ENCODE assay signal across 2 cellular contexts in genomic region chr7:129448608-129449007, GRCh38. TPM values are rescaled to one million over a fixed set of nuclear protein-coding genes. Genes with fewer than 3 reads are reported as not detected.
"Had no signal": no experiment of that assay in that cellular context is flagged by ENCODE, and none has a peak within 500 bp of the region (broad histone marks: within the 10 kb centered on the region; RNA-seq: fewer than 3 reads in every experiment).

No MANE protein-coding gene starts in this region.

RNA-seq across cellular contexts. Expression of gene SMKR1, which starts 53.7 kb away (rescaled TPM):
- total RNA-seq: HepG2, IMR-90 had no signal
